In genomic region chr7:158885624-158886023, GRCh38 we compare ENCODE assay signal across 1 cellular context.
TF ChIP-seq lines count a peak whose summit lies in the region.

No MANE protein-coding gene starts in this region.

TF ChIP-seq in HCT116, 20 proteins besides CTCF, POLR2A, EP300 and RAD21 (continued from another document):
- TF ChIP-seq, protein P1, sequence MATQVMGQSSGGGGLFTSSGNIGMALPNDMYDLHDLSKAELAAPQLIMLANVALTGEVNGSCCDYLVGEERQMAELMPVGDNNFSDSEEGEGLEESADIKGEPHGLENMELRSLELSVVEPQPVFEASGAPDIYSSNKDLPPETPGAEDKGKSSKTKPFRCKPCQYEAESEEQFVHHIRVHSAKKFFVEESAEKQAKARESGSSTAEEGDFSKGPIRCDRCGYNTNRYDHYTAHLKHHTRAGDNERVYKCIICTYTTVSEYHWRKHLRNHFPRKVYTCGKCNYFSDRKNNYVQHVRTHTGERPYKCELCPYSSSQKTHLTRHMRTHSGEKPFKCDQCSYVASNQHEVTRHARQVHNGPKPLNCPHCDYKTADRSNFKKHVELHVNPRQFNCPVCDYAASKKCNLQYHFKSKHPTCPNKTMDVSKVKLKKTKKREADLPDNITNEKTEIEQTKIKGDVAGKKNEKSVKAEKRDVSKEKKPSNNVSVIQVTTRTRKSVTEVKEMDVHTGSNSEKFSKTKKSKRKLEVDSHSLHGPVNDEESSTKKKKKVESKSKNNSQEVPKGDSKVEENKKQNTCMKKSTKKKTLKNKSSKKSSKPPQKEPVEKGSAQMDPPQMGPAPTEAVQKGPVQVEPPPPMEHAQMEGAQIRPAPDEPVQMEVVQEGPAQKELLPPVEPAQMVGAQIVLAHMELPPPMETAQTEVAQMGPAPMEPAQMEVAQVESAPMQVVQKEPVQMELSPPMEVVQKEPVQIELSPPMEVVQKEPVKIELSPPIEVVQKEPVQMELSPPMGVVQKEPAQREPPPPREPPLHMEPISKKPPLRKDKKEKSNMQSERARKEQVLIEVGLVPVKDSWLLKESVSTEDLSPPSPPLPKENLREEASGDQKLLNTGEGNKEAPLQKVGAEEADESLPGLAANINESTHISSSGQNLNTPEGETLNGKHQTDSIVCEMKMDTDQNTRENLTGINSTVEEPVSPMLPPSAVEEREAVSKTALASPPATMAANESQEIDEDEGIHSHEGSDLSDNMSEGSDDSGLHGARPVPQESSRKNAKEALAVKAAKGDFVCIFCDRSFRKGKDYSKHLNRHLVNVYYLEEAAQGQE (IDR thresholded peaks at IDR 0.05; ENCODE audit: low read depth) = no peak
- no peak for TF ChIP-seq TCF7L2 (IDR thresholded peaks at IDR 0.05; ENCODE audit: borderline replicate concordance, extremely low read depth, insufficient read depth, insufficient read length)
- no peak for TF ChIP-seq SP1 (IDR thresholded peaks at IDR 0.05; ENCODE audit: low read depth)
- TF ChIP-seq ZNF274 (IDR thresholded peaks at IDR 0.05; ENCODE audit: low read depth, low read length) = no peak
- no peak for TF ChIP-seq YY1 (IDR thresholded peaks at IDR 0.05; ENCODE audit: extremely low read depth, insufficient replicate concordance, low read depth, low read length)
- no peak for TF ChIP-seq EZH2 (IDR thresholded peaks at IDR 0.05)
- no peak for TF ChIP-seq ATF3 (IDR thresholded peaks at IDR 0.05)
